ENCODE assay signal across 1 cellular context in the genomic region with DNA sequence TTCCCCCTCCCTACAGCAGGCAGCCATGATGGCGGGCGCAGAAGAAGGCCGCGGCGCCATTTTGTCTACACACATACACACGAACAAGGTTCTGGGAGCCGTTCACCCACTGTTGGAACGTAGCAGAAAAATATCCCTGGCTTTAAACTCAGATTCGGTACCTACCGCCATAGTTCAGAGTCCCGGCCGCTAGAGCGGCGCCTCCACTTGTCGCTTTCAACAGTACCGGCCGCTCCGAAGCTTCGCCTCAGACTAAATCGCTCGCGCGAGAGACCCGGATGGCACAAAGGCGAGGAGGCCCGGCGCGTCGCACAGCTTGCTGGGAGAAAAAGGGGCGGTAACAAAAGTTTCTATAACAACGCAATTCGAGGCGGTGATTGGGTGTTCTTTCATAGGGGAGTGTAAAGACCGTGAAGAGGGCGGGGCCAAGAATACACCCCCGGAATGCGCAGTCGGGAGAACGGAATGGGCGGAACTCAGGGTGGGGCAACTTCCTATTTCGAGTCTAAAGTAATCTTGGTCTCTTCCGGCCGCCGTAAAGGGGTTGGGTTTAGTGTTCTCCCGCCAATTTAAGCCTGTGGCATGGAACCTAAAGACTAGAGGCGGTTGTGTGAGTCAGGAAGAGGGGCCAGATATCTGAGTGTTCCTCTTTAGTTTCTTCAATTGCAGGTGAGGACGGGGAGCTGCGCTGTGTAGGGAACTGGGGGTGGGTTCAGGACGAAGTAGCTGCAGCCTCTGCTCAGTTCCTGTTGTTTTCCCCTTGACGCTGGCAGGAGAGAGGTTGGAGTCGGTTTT.
TF ChIP-seq lines count a peak whose summit lies in the region.

A gene with protein sequence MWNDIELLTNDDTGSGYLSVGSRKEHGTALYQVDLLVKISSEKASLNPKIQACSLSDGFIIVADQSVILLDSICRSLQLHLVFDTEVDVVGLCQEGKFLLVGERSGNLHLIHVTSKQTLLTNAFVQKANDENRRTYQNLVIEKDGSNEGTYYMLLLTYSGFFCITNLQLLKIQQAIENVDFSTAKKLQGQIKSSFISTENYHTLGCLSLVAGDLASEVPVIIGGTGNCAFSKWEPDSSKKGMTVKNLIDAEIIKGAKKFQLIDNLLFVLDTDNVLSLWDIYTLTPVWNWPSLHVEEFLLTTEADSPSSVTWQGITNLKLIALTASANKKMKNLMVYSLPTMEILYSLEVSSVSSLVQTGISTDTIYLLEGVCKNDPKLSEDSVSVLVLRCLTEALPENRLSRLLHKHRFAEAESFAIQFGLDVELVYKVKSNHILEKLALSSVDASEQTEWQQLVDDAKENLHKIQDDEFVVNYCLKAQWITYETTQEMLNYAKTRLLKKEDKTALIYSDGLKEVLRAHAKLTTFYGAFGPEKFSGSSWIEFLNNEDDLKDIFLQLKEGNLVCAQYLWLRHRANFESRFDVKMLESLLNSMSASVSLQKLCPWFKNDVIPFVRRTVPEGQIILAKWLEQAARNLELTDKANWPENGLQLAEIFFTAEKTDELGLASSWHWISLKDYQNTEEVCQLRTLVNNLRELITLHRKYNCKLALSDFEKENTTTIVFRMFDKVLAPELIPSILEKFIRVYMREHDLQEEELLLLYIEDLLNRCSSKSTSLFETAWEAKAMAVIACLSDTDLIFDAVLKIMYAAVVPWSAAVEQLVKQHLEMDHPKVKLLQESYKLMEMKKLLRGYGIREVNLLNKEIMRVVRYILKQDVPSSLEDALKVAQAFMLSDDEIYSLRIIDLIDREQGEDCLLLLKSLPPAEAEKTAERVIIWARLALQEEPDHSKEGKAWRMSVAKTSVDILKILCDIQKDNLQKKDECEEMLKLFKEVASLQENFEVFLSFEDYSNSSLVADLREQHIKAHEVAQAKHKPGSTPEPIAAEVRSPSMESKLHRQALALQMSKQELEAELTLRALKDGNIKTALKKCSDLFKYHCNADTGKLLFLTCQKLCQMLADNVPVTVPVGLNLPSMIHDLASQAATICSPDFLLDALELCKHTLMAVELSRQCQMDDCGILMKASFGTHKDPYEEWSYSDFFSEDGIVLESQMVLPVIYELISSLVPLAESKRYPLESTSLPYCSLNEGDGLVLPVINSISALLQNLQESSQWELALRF (N-terminal part only) (plus strand): TSS at position 567 of the 795 bp plus-strand sequence. CDS start 2,815 bp downstream, outside the sequence.
A gene with protein sequence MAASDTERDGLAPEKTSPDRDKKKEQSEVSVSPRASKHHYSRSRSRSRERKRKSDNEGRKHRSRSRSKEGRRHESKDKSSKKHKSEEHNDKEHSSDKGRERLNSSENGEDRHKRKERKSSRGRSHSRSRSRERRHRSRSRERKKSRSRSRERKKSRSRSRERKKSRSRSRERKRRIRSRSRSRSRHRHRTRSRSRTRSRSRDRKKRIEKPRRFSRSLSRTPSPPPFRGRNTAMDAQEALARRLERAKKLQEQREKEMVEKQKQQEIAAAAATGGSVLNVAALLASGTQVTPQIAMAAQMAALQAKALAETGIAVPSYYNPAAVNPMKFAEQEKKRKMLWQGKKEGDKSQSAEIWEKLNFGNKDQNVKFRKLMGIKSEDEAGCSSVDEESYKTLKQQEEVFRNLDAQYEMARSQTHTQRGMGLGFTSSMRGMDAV (minus strand): TSS at position 254 of the 795 bp plus-strand sequence. CDS start 83 bp downstream, at position 171.

TF ChIP-seq in K562, 482 proteins besides CTCF, POLR2A, EP300 and RAD21 (continued from another document and continues in another):
- TF ChIP-seq, protein P1, sequence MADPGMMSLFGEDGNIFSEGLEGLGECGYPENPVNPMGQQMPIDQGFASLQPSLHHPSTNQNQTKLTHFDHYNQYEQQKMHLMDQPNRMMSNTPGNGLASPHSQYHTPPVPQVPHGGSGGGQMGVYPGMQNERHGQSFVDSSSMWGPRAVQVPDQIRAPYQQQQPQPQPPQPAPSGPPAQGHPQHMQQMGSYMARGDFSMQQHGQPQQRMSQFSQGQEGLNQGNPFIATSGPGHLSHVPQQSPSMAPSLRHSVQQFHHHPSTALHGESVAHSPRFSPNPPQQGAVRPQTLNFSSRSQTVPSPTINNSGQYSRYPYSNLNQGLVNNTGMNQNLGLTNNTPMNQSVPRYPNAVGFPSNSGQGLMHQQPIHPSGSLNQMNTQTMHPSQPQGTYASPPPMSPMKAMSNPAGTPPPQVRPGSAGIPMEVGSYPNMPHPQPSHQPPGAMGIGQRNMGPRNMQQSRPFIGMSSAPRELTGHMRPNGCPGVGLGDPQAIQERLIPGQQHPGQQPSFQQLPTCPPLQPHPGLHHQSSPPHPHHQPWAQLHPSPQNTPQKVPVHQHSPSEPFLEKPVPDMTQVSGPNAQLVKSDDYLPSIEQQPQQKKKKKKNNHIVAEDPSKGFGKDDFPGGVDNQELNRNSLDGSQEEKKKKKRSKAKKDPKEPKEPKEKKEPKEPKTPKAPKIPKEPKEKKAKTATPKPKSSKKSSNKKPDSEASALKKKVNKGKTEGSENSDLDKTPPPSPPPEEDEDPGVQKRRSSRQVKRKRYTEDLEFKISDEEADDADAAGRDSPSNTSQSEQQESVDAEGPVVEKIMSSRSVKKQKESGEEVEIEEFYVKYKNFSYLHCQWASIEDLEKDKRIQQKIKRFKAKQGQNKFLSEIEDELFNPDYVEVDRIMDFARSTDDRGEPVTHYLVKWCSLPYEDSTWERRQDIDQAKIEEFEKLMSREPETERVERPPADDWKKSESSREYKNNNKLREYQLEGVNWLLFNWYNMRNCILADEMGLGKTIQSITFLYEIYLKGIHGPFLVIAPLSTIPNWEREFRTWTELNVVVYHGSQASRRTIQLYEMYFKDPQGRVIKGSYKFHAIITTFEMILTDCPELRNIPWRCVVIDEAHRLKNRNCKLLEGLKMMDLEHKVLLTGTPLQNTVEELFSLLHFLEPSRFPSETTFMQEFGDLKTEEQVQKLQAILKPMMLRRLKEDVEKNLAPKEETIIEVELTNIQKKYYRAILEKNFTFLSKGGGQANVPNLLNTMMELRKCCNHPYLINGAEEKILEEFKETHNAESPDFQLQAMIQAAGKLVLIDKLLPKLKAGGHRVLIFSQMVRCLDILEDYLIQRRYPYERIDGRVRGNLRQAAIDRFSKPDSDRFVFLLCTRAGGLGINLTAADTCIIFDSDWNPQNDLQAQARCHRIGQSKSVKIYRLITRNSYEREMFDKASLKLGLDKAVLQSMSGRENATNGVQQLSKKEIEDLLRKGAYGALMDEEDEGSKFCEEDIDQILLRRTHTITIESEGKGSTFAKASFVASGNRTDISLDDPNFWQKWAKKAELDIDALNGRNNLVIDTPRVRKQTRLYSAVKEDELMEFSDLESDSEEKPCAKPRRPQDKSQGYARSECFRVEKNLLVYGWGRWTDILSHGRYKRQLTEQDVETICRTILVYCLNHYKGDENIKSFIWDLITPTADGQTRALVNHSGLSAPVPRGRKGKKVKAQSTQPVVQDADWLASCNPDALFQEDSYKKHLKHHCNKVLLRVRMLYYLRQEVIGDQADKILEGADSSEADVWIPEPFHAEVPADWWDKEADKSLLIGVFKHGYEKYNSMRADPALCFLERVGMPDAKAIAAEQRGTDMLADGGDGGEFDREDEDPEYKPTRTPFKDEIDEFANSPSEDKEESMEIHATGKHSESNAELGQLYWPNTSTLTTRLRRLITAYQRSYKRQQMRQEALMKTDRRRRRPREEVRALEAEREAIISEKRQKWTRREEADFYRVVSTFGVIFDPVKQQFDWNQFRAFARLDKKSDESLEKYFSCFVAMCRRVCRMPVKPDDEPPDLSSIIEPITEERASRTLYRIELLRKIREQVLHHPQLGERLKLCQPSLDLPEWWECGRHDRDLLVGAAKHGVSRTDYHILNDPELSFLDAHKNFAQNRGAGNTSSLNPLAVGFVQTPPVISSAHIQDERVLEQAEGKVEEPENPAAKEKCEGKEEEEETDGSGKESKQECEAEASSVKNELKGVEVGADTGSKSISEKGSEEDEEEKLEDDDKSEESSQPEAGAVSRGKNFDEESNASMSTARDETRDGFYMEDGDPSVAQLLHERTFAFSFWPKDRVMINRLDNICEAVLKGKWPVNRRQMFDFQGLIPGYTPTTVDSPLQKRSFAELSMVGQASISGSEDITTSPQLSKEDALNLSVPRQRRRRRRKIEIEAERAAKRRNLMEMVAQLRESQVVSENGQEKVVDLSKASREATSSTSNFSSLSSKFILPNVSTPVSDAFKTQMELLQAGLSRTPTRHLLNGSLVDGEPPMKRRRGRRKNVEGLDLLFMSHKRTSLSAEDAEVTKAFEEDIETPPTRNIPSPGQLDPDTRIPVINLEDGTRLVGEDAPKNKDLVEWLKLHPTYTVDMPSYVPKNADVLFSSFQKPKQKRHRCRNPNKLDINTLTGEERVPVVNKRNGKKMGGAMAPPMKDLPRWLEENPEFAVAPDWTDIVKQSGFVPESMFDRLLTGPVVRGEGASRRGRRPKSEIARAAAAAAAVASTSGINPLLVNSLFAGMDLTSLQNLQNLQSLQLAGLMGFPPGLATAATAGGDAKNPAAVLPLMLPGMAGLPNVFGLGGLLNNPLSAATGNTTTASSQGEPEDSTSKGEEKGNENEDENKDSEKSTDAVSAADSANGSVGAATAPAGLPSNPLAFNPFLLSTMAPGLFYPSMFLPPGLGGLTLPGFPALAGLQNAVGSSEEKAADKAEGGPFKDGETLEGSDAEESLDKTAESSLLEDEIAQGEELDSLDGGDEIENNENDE (IDR thresholded peaks at IDR 0.05; ENCODE audit: low read depth, low read length): no peak
- TF ChIP-seq, protein P2, sequence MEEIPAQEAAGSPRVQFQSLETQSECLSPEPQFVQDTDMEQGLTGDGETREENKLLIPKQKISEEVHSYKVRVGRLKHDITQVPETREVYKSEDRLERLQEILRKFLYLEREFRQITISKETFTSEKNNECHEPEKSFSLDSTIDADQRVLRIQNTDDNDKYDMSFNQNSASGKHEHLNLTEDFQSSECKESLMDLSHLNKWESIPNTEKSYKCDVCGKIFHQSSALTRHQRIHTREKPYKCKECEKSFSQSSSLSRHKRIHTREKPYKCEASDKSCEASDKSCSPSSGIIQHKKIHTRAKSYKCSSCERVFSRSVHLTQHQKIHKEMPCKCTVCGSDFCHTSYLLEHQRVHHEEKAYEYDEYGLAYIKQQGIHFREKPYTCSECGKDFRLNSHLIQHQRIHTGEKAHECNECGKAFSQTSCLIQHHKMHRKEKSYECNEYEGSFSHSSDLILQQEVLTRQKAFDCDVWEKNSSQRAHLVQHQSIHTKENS (CRISPR knock-in tag; IDR thresholded peaks at IDR 0.05): no peak
- TF ChIP-seq, protein P3, sequence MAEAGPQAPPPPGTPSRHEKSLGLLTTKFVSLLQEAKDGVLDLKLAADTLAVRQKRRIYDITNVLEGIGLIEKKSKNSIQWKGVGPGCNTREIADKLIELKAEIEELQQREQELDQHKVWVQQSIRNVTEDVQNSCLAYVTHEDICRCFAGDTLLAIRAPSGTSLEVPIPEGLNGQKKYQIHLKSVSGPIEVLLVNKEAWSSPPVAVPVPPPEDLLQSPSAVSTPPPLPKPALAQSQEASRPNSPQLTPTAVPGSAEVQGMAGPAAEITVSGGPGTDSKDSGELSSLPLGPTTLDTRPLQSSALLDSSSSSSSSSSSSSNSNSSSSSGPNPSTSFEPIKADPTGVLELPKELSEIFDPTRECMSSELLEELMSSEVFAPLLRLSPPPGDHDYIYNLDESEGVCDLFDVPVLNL (CRISPR knock-in tag; IDR thresholded peaks at IDR 0.05; ENCODE audit: low read depth): 0 out of 2 replicates have a peak, but pooled peaks have one; percentile 42
- TF ChIP-seq BDP1 (IDR thresholded peaks at IDR 0.05; ENCODE audit: insufficient read depth, insufficient read length) (no peak), TGIF2 (CRISPR knock-in tag; IDR thresholded peaks at IDR 0.05) (no peak), HMGN3 (IDR thresholded peaks at IDR 0.05; ENCODE audit: borderline replicate concordance, extremely low read depth, insufficient read length, low read depth, low read length) (no peak), ZNF184 (CRISPR knock-in tag; IDR thresholded peaks at IDR 0.05) (no peak), CEBPB (tag; IDR thresholded peaks at IDR 0.05) (peak; percentile 47), ATF1 (CRISPR knock-in tag; IDR thresholded peaks at IDR 0.05) (no peak), ATF1 (tag; IDR thresholded peaks at IDR 0.05) (peak; percentile 34; the same call in 1 of the 2 replicates), MECOM (CRISPR knock-in tag; IDR thresholded peaks at IDR 0.05) (no peak), ZNF584 (CRISPR knock-in tag; IDR thresholded peaks at IDR 0.05; ENCODE audit: low read depth) (0 out of 2 replicates have a peak, but pooled peaks have one; percentile 57), SP1 (CRISPR knock-in tag; IDR thresholded peaks at IDR 0.05) (peak; percentile 96), PHF21A (IDR thresholded peaks at IDR 0.05; ENCODE audit: borderline replicate concordance, low read depth) (no peak), RUNX1 (IDR thresholded peaks at IDR 0.05; ENCODE audit: low read depth) (no peak), XRCC5 (IDR thresholded peaks at IDR 0.05; ENCODE audit: low read depth, low read length) (peak; percentile 60; the same call in 1 of the 2 replicates), TCF7L2 (IDR thresholded peaks at IDR 0.05; ENCODE audit: low read depth, low read length) (no peak), CCAR2 (IDR thresholded peaks at IDR 0.05; ENCODE audit: low read depth, low read length) (no peak), ZNF253 (CRISPR knock-in tag; conservative IDR thresholded peaks at IDR 0.05) (no peak), ZNF212 (CRISPR knock-in tag; IDR thresholded peaks at IDR 0.05) (no peak), ZBTB8A (IDR thresholded peaks at IDR 0.05; ENCODE audit: partially characterized antibody) (peak; percentile 15), JUND (IDR thresholded peaks at IDR 0.05; ENCODE audit: borderline replicate concordance, low read depth, low read length) (peak; percentile 66), JUND (tag; IDR thresholded peaks at IDR 0.05; ENCODE audit: borderline replicate concordance, low read depth, low read length) (peak; percentile 9; the same call in 1 of the 3 replicates), IFI16 (CRISPR knock-in tag; IDR thresholded peaks at IDR 0.05) (no peak), ETV5 (CRISPR knock-in tag; IDR thresholded peaks at IDR 0.05; ENCODE audit: low read depth) (peak; percentile 60)
- TF ChIP-seq, protein P4, sequence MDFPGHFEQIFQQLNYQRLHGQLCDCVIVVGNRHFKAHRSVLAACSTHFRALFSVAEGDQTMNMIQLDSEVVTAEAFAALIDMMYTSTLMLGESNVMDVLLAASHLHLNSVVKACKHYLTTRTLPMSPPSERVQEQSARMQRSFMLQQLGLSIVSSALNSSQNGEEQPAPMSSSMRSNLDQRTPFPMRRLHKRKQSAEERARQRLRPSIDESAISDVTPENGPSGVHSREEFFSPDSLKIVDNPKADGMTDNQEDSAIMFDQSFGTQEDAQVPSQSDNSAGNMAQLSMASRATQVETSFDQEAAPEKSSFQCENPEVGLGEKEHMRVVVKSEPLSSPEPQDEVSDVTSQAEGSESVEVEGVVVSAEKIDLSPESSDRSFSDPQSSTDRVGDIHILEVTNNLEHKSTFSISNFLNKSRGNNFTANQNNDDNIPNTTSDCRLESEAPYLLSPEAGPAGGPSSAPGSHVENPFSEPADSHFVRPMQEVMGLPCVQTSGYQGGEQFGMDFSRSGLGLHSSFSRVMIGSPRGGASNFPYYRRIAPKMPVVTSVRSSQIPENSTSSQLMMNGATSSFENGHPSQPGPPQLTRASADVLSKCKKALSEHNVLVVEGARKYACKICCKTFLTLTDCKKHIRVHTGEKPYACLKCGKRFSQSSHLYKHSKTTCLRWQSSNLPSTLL (IDR thresholded peaks at IDR 0.05): no peak
